Comparison of ENCODE assay signal across 25 cellular contexts in genomic region chr2:69296421-69296820, GRCh38.
A peak's percentile ranks its signal among the peaks of the same experiment; 100 is the strongest.
DNase-seq lines count a peak whose midpoint lies in the region; ATAC-seq, FAIRE-seq and TF ChIP-seq lines count a peak whose summit lies in the region.
"Had no signal": no experiment of that assay in that cellular context is flagged by ENCODE, and none has a peak within 500 bp of the region (broad histone marks: within the 10 kb centered on the region; RNA-seq: fewer than 3 reads in every experiment).

No MANE protein-coding gene starts in this region.

- TF ChIP-seq RAD21 in HepG2 (CRISPR knock-in tag; IDR thresholded peaks at IDR 0.05) (no peak), H1 (IDR thresholded peaks at IDR 0.05 in 1 of 2, conservative IDR thresholded peaks at IDR 0.05 in 1 of 2; ENCODE audit: low read depth in 2 of 2, low read length in 2 of 2) (no peak)

- peak overlapping the region in 2 of 3 experiments; percentile 10 to 42 for H3K27ac Mint-ChIP-seq in nephron
- H3K27ac Mint-ChIP-seq: B cell; CD4-positive, alpha-beta memory T cell; CD4-positive, CD25-positive, alpha-beta regulatory T cell; CD8-positive, alpha-beta memory T cell had no signal

- peak overlapping the region; percentile 88 for H4K91ac ChIP-seq in H1 (replicated peaks; ENCODE audit: insufficient read length, low read length)

- no peak overlapping the region for H4K8ac ChIP-seq in H1 (ENCODE audit: extremely low read depth, insufficient read depth, low read length)

- TF ChIP-seq POLR2A in HepG2 (IDR thresholded peaks at IDR 0.05; ENCODE audit: insufficient read depth in 1 of 2, low read depth in 2 of 2, low read length in 2 of 2) (no peak), right lobe of liver (IDR thresholded peaks at IDR 0.05) (no peak), H1 (IDR thresholded peaks at IDR 0.05; ENCODE audit: control extremely low read depth in 1 of 2, low read depth in 2 of 2, low read length in 2 of 2) (no peak)

- H3K4me3 Mint-ChIP-seq in nephron: no peak overlapping the region
- H3K4me3 Mint-ChIP-seq: B cell; CD4-positive, alpha-beta memory T cell; CD4-positive, CD25-positive, alpha-beta regulatory T cell; CD8-positive, alpha-beta memory T cell had no signal

- H3K27me3 ChIP-seq in HepG2 (ENCODE audit: control insufficient read depth in 1 of 2, insufficient read depth in 2 of 2, low read length in 2 of 2): no peaks in the 10 kb centered on the region
- H3K27me3 ChIP-seq in right lobe of liver: no peaks in the 10 kb centered on the region
- no peaks in the 10 kb centered on the region for H3K27me3 ChIP-seq in H1 (replicated peaks in 1 of 4; ENCODE audit: control insufficient read depth in 3 of 4, extremely low read depth in 1 of 4, insufficient read depth in 3 of 4, low read length in 3 of 4)
- no peaks in the 10 kb centered on the region for H3K27me3 ChIP-seq in osteoblast (ENCODE audit: insufficient read depth, low read length)
- H3K27me3 ChIP-seq: BLaER1 treated with 17β-estradiol and CSF1 and Interleukin-3, amounts not matched to agents 10 nM and 100 nM had no signal

- no peak overlapping the region for H3K4ac ChIP-seq in H1 (replicated peaks; ENCODE audit: insufficient read length, low read depth, low read length)

- H3K36me3 Mint-ChIP-seq in nephron (ENCODE audit: low read depth): no peaks in the 10 kb centered on the region
- H3K36me3 Mint-ChIP-seq: CD4-positive, alpha-beta memory T cell; CD4-positive, CD25-positive, alpha-beta regulatory T cell; CD8-positive, alpha-beta memory T cell had no signal

- in situ Hi-C loops in HepG2 (cut with HindIII; ENCODE audit: extremely low pct_ligation_motif_present, low pct_unique_long_range_greater_than_20kb): no loop called here

- intact Hi-C loops in HepG2 (cut with micrococcal nuclease; ENCODE audit: unreplicated experiment) (no loop called here), right lobe of liver (cut with DNase I) (no loop called here)

- H3K9me3 ChIP-seq in HepG2 (ENCODE audit: low read length): no peaks in the 10 kb centered on the region
- H3K9me3 ChIP-seq in right lobe of liver: no peaks in the 10 kb centered on the region
- H3K9me3 ChIP-seq in H1 (ENCODE audit: insufficient read depth in 2 of 2, low read depth in 1 of 2, low read length in 1 of 2): no peaks in the 10 kb centered on the region
- no peaks in the 10 kb centered on the region for H3K9me3 ChIP-seq in osteoblast (ENCODE audit: low read depth, low read length)
- H3K9me3 ChIP-seq: A549; BLaER1 treated with 17β-estradiol and CSF1 and Interleukin-3, amounts not matched to agents 10 nM and 100 nM had no signal

- DNase-seq in HepG2 (ENCODE audit: low spot score) (no peak), right lobe of liver (no peak), H1 (ENCODE audit: low read depth in 1 of 2, low spot score in 2 of 2) (no peak), osteoblast (ENCODE audit: insufficient read length, low spot score, missing footprints) (peak; percentile 4), NCI-H345 treated with DMSO at 0.1 percent for 48 hours (lab: John Stamatoyannopoulos, UW; ENCODE audit: unreplicated experiment) (no peak), hippocampal formation (lab: John Stamatoyannopoulos, UW) (no peak)
- no peak for DNase-seq in activated naive CD4-positive, alpha-beta T cell treated with Interleukin-2 at 50 U/mL for 16 hours
- DNase-seq: AML-193; CD4-positive, alpha-beta memory T cell; CD4-positive, CD25-positive, alpha-beta regulatory T cell; CD8-positive, alpha-beta memory T cell; COR-L47; DMS 273 treated with DMSO at 0.1 percent for 48 hours; DMS153; DMS79 treated with DMSO at 0.1 percent for 48 hours; GF-D8 had no signal

- peaks cover 5% of the 10 kb centered on the region for H3K9me3 Mint-ChIP-seq in nephron
- H3K9me3 Mint-ChIP-seq: CD4-positive, alpha-beta memory T cell; CD4-positive, CD25-positive, alpha-beta regulatory T cell; CD8-positive, alpha-beta memory T cell had no signal

- H3K4me3 ChIP-seq in HepG2 (replicated peaks in 1 of 3; ENCODE audit: insufficient read depth in 1 of 3, low read depth in 2 of 3, low read length in 3 of 3): no peak overlapping the region
- no peak overlapping the region for H3K4me3 ChIP-seq in right lobe of liver
- H3K4me3 ChIP-seq in H1 (ENCODE audit: extremely low read depth in 1 of 4, insufficient read depth in 2 of 4, low read depth in 3 of 4, low read length in 4 of 4): no peak overlapping the region
- H3K4me3 ChIP-seq in osteoblast (ENCODE audit: insufficient read depth, low read length): no peak overlapping the region
- H3K4me3 ChIP-seq: A549; BLaER1 treated with 17β-estradiol and CSF1 and Interleukin-3, amounts not matched to agents 10 nM and 100 nM had no signal

- H3K4me1 Mint-ChIP-seq in nephron: peaks cover 30% of the 10 kb centered on the region
- H3K4me1 Mint-ChIP-seq: B cell; CD4-positive, alpha-beta memory T cell; CD4-positive, CD25-positive, alpha-beta regulatory T cell; CD8-positive, alpha-beta memory T cell had no signal

- H3K79me2 ChIP-seq in HepG2 (ENCODE audit: insufficient read depth, low read length) (no peaks in the 10 kb centered on the region), H1 (ENCODE audit: control insufficient read depth in 1 of 2, insufficient read depth in 2 of 2, low read length in 2 of 2) (no peaks in the 10 kb centered on the region), osteoblast (ENCODE audit: insufficient read depth, low read length) (no peaks in the 10 kb centered on the region)

- no peaks in the 10 kb centered on the region for H3K23me2 ChIP-seq in H1 (ENCODE audit: low read depth, low read length)

- TF ChIP-seq CTCF in HepG2 (CRISPR knock-in tag; IDR thresholded peaks at IDR 0.05) (no peak), right lobe of liver (IDR thresholded peaks at IDR 0.05) (no peak), H1 (IDR thresholded peaks at IDR 0.05; ENCODE audit: control extremely low read depth in 1 of 3, insufficient read depth in 1 of 3, low read depth in 1 of 3, low read length in 3 of 3) (no peak), nephron (IDR thresholded peaks at IDR 0.05; ENCODE audit: unreplicated experiment in 3 of 3) (no peak), osteoblast (IDR thresholded peaks at IDR 0.05; ENCODE audit: extremely low read depth, low read depth, low read length) (no peak)

- H3K56ac ChIP-seq in H1 (replicated peaks; ENCODE audit: insufficient read length, low read depth, low read length): no peak overlapping the region

- H2BK120ac ChIP-seq in H1 (replicated peaks; ENCODE audit: low read depth, low read length): no peak overlapping the region

- no peak overlapping the region for H2BK5ac ChIP-seq in H1 (ENCODE audit: low read depth, low read length)

- POLR2A ChIA-PET in HepG2 (lab: Yijun Ruan, JAX) (no interaction called here), H1 (lab: Charles Lee; ENCODE audit: partially characterized antibody) (no interaction called here)

- no peak overlapping the region for H3K14ac ChIP-seq in H1 (ENCODE audit: insufficient read length)

- H2AFZ ChIP-seq in HepG2 (ENCODE audit: low read length) (no peak overlapping the region), H1 (ENCODE audit: low read length) (no peak overlapping the region), osteoblast (ENCODE audit: low read length) (no peak overlapping the region)

- CTCF ChIA-PET in HepG2 (lab: Yijun Ruan, JAX; ENCODE audit: low intra/inter-chr PET ratio, low total read pairs) (no interaction called here), H1 (lab: Charles Lee; ENCODE audit: partially characterized antibody) (interaction anchor here (1.2 kb wide), 1 partner anchor 10 kb away, joined by 4 read pairs; no protein-coding TSS in a partner anchor)

- no peak overlapping the region for H4K5ac ChIP-seq in H1 (ENCODE audit: insufficient read length, low read depth, low read length)

- 94% methylated on average over 3 of the region's 3 CpGs for WGBS in HepG2 (ENCODE audit: low lambda C conversion rate)
- 87% methylated on average over 3 of the region's 3 CpGs for WGBS in right lobe of liver (ENCODE audit: insufficient coverage, low coverage, low lambda C conversion rate, missing lambda C conversion rate)
- WGBS in H1 (ENCODE audit: extremely low coverage in 1 of 2, insufficient coverage in 1 of 2, insufficient read length in 1 of 2, insufficient replicate concordance in 2 of 2, low coverage in 1 of 2, low lambda C conversion rate in 2 of 2, missing lambda C conversion rate in 1 of 2), 2 experiments: 86% methylated on average over 3 of the region's 3 CpGs; no CpG with 5 or more reads in 1 of the 2 experiments

- H3K36me3 ChIP-seq in HepG2 (replicated peaks in 1 of 2; ENCODE audit: control insufficient read depth in 1 of 2, insufficient read depth in 2 of 2, low read length in 2 of 2) (peaks cover 0 to 16% of the 10 kb centered on the region in 2 experiments; a peak in 1 of 5 replicates), right lobe of liver (no peaks in the 10 kb centered on the region), H1 (ENCODE audit: control insufficient read depth in 2 of 4, insufficient read depth in 4 of 4, low read length in 3 of 4) (no peaks in the 10 kb centered on the region), osteoblast (ENCODE audit: insufficient read depth, low read length) (no peaks in the 10 kb centered on the region)
- H3K36me3 ChIP-seq: BLaER1 treated with 17β-estradiol and CSF1 and Interleukin-3, amounts not matched to agents 10 nM and 100 nM had no signal

- no peak overlapping the region; the same call in 1 of the 2 replicates for H2BK12ac ChIP-seq in H1 (ENCODE audit: low read depth, low read length)

- no peak for FAIRE-seq in HepG2 (lab: Jason Lieb, UNC)
- no peak for FAIRE-seq in H1 (lab: Jason Lieb, UNC)
- FAIRE-seq: A549, G401.6, GM12891, GM19239 had no signal

- H4K20me1 ChIP-seq in HepG2 (ENCODE audit: insufficient read depth, low read length): no peaks in the 10 kb centered on the region
- no peaks in the 10 kb centered on the region for H4K20me1 ChIP-seq in H1 (replicated peaks in 1 of 2; ENCODE audit: control insufficient read depth in 1 of 2, insufficient read depth in 2 of 2, low read length in 2 of 2)
- H4K20me1 ChIP-seq in osteoblast (ENCODE audit: insufficient read depth, low read length): no peaks in the 10 kb centered on the region
- H4K20me1 ChIP-seq: BLaER1 treated with 17β-estradiol and CSF1 and Interleukin-3, amounts not matched to agents 10 nM and 100 nM had no signal

- H2AK5ac ChIP-seq in H1 (ENCODE audit: low read depth, low read length): peak overlapping the region; percentile 93; the same call in 1 of the 2 replicates

- ATAC-seq in HepG2 (no peak), right lobe of liver (no peak)
- ATAC-seq: A549 had no signal

- no peak overlapping the region for H2BK20ac ChIP-seq in H1 (ENCODE audit: low read length)

- no peaks in the 10 kb centered on the region for H3K79me1 ChIP-seq in H1 (ENCODE audit: low read depth, low read length)

- BruUV-seq in HepG2 (replicated peaks; lab: Mats Ljungman, UMichigan): no TSS peak

- H3K4me2 ChIP-seq in HepG2 (ENCODE audit: low read depth, low read length) (no peak overlapping the region), H1 (ENCODE audit: insufficient read depth in 1 of 2, low read depth in 2 of 2, low read length in 2 of 2) (no peak overlapping the region), osteoblast (ENCODE audit: insufficient read depth, low read length) (no peak overlapping the region)
- H3K4me2 ChIP-seq: A549; BLaER1 treated with 17β-estradiol and CSF1 and Interleukin-3, amounts not matched to agents 10 nM and 100 nM had no signal

- no peak for TF ChIP-seq EP300 in HepG2 (IDR thresholded peaks at IDR 0.05; ENCODE audit: low read depth in 2 of 2, low read length in 2 of 2)
- TF ChIP-seq EP300 in HepG2 (CRISPR knock-in tag; IDR thresholded peaks at IDR 0.05; ENCODE audit: borderline replicate concordance): no peak
- TF ChIP-seq EP300 in H1 (IDR thresholded peaks at IDR 0.05; ENCODE audit: borderline replicate concordance in 1 of 2, low read depth in 2 of 2, low read length in 2 of 2): no peak

- H3K27ac ChIP-seq in HepG2 (ENCODE audit: extremely low read length, insufficient read depth, low read length): no peak overlapping the region
- no peak overlapping the region for H3K27ac ChIP-seq in right lobe of liver
- no peak overlapping the region for H3K27ac ChIP-seq in H1 (ENCODE audit: low read depth, low read length)
- H3K27ac ChIP-seq in osteoblast (ENCODE audit: low read depth, low read length): no peak overlapping the region
- H3K27ac ChIP-seq: 22Rv1; BLaER1 treated with 17β-estradiol and CSF1 and Interleukin-3, amounts not matched to agents 10 nM and 100 nM; C4-2B had no signal

- no peak overlapping the region; the same call in 1 of the 2 replicates for H3K18ac ChIP-seq in H1 (ENCODE audit: extremely low read depth, low read length)

- H3K9ac ChIP-seq in HepG2 (ENCODE audit: insufficient read depth, low read depth, low read length) (no peak overlapping the region), H1 (replicated peaks in 1 of 4; ENCODE audit: extremely low read depth in 1 of 4, low read depth in 3 of 4, low read length in 3 of 4) (no peak overlapping the region)
- H3K9ac ChIP-seq: BLaER1 treated with 17β-estradiol and CSF1 and Interleukin-3, amounts not matched to agents 10 nM and 100 nM had no signal

- H3K27me3 Mint-ChIP-seq in nephron (ENCODE audit: low read depth): peaks cover 25% of the 10 kb centered on the region

- H2BK15ac ChIP-seq in H1 (ENCODE audit: low read length): no peak overlapping the region

- H3K4me1 ChIP-seq in HepG2 (ENCODE audit: insufficient read depth, low read length): peaks cover 43% of the 10 kb centered on the region
- H3K4me1 ChIP-seq in right lobe of liver: peaks cover 0 to 2% (median 0%) of the 10 kb centered on the region in 4 donors
- no peaks in the 10 kb centered on the region for H3K4me1 ChIP-seq in H1 (replicated peaks in 1 of 4; ENCODE audit: control insufficient read depth in 3 of 4, insufficient read depth in 4 of 4, low read length in 3 of 4)
- H3K4me1 ChIP-seq in osteoblast (ENCODE audit: insufficient read depth, low read length): peaks cover 51% of the 10 kb centered on the region

- H3K23ac ChIP-seq in H1 (ENCODE audit: insufficient read length): no peak overlapping the region
